9 cellular contexts compared by ENCODE assay signal in the genomic region with DNA sequence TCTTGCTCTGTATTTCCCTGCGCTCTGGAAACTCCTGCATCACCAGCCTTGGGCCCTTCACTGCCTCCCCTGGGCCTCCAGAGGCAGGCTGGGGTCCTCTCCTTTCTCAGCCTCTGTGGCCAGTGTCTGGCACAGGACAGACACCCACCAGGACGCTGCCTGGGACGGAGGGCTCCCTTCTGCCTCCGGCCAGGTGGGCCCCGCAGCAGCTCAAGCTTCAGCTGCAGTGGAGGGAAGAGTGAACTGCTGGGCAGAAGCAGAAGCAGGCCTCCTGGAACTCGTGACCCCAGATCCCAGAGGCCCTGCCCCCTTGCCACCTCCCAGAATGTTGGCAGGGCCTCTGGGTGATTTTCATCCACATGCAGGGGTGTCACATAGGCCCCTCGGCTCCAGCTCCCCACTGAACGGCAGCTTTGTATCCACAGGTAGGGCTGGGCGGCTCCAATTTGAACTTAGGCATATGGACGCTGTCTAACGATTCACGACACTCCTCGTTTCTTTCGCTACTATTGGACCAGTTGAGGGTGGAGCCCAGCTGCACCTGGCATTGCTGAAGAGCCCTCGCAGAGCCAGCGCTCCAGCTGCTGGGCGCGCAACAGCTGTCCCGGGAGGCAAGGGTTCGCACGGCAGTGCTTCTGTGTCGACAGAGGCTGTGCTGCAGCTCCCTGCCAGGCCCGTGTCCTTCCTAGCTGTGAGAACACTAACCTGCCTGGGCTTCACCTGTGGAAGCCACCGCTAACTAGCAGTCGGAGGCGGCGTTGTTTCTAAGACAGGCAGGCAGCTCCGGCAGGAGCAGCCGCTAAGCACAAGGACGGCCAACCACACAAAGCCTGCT. TPM values are rescaled to one million over a fixed set of nuclear protein-coding genes. Genes with fewer than 3 reads are reported as not detected.
DNase-seq lines count a peak whose midpoint lies in the region; ATAC-seq and TF ChIP-seq lines count a peak whose summit lies in the region.
"Had no signal": no experiment of that assay in that cellular context is flagged by ENCODE, and none has a peak within 500 bp of the region (broad histone marks: within the 10 kb centered on the region; RNA-seq: fewer than 3 reads in every experiment).

No MANE protein-coding gene starts in this region.

- intact Hi-C loops in Calu3 (cut with micrococcal nuclease; ENCODE audit: unreplicated experiment) = no loop called here
- intact Hi-C loops in Right ventricle myocardium superior (cut with DNase I) = no loop called here

- no peaks in the 10 kb centered on the region for H4K20me1 ChIP-seq in OCI-LY1 (ENCODE audit: insufficient read depth, low read length)

- DNase-seq in Calu3 (no peak), HAP-1 (ENCODE audit: low spot score in 2 of 2) (no peak), memory B cell (ENCODE audit: low spot score in 2 of 2) (no peak), Right ventricle myocardium superior (no peak), AG08396 (ENCODE audit: low spot score) (no peak)
- DNase-seq in stimulated activated CD4-positive, alpha-beta T cell treated with anti-CD3 and anti-CD28 coated beads, Interleukin-12 subunit alpha, Interleukin-12 subunit beta, amount 100 ng/mL, for 4 hours = no peak

- H3K4me3 ChIP-seq in HAP-1 (peak overlapping the region; percentile 68), OCI-LY1 (ENCODE audit: low read depth, low read length, poor library complexity, severe bottlenecking) (peak overlapping the region; percentile 66)

- peaks cover 41% of the 10 kb centered on the region for H3K36me3 ChIP-seq in HAP-1 (replicated peaks)
- no peaks in the 10 kb centered on the region for H3K36me3 ChIP-seq in OCI-LY1 (ENCODE audit: insufficient read depth, low read length)

- H3K9me2 ChIP-seq in OCI-LY1 (ENCODE audit: low read depth, low read length) = no peaks in the 10 kb centered on the region

- ATAC-seq in memory B cell (ENCODE audit: low read depth) (no peak), HG03342 (IDR thresholded peaks at IDR 0.05; ENCODE audit: unreplicated experiment) (no peak), Right ventricle myocardium superior (ENCODE audit: poor library complexity) (no peak)

- peak overlapping the region; percentile 72; the same call in 1 of the 2 replicates for H3K9ac ChIP-seq in OCI-LY1 (ENCODE audit: low read length)

- H2AFZ ChIP-seq in OCI-LY1 (ENCODE audit: low read length) = no peak overlapping the region

- no peak for TF ChIP-seq CTCF in Calu3 (IDR thresholded peaks at IDR 0.05; ENCODE audit: unreplicated experiment)
- no peak for TF ChIP-seq CTCF in OCI-LY1 (IDR thresholded peaks at IDR 0.05; ENCODE audit: low read length)

- no peaks in the 10 kb centered on the region for H3K27me3 Mint-ChIP-seq in Calu3 (ENCODE audit: unreplicated experiment)
- H3K27me3 Mint-ChIP-seq in memory B cell = peaks cover 4% of the 10 kb centered on the region

- H3K27me3 ChIP-seq in HAP-1 (ENCODE audit: low read depth) = no peaks in the 10 kb centered on the region
- peaks cover 4% of the 10 kb centered on the region; the same call in 1 of the 2 replicates for H3K27me3 ChIP-seq in OCI-LY1 (ENCODE audit: insufficient read depth, low read length)

- in situ Hi-C loops in HAP-1 (cut with MboI; ENCODE audit: low sequenced_read_pairs) = no loop called here

- H3K9me3 ChIP-seq in HAP-1 (peaks cover 3% of the 10 kb centered on the region; the same call in 1 of the 2 replicates), OCI-LY1 (ENCODE audit: low read length) (no peaks in the 10 kb centered on the region)

- peaks cover 15% of the 10 kb centered on the region for H3K4me1 Mint-ChIP-seq in Calu3 (ENCODE audit: low read depth, unreplicated experiment)
- peaks cover 49% of the 10 kb centered on the region for H3K4me1 Mint-ChIP-seq in memory B cell

- peaks cover 15% of the 10 kb centered on the region for H3K4me1 ChIP-seq in HAP-1
- peaks cover 69% of the 10 kb centered on the region for H3K4me1 ChIP-seq in OCI-LY1 (ENCODE audit: insufficient read depth, low read length, severe bottlenecking)

- BruUV-seq in Calu3 (replicated peaks; lab: Mats Ljungman, UMichigan) = TSS peak; percentile 77

- peak overlapping the region; percentile 66 for H3K27ac ChIP-seq in OCI-LY1 (ENCODE audit: low read depth, low read length, poor library complexity, severe bottlenecking)

- peak overlapping the region; percentile 65; the same call in 1 of the 2 replicates for H3K4me2 ChIP-seq in OCI-LY1 (ENCODE audit: low read length)

- no peak overlapping the region for H3K4me3 Mint-ChIP-seq in Calu3 (ENCODE audit: low read depth, unreplicated experiment)
- peak overlapping the region; percentile 48 for H3K4me3 Mint-ChIP-seq in memory B cell

- no peaks in the 10 kb centered on the region for H3K79me2 ChIP-seq in OCI-LY1 (ENCODE audit: insufficient read depth, low read length)

- no peak overlapping the region for H3K27ac Mint-ChIP-seq in Calu3 (ENCODE audit: unreplicated experiment)
- H3K27ac Mint-ChIP-seq in memory B cell = peak overlapping the region; percentile 3

- H3F3A ChIP-seq in OCI-LY1 (ENCODE audit: insufficient read depth, low read length) = no peaks in the 10 kb centered on the region

- H3K9me3 Mint-ChIP-seq in Calu3 (ENCODE audit: low read depth, unreplicated experiment) (no peaks in the 10 kb centered on the region), memory B cell (no peaks in the 10 kb centered on the region)

- peaks cover 86% of the 10 kb centered on the region for H3K36me3 Mint-ChIP-seq in Calu3 (ENCODE audit: insufficient read depth, unreplicated experiment)
- H3K36me3 Mint-ChIP-seq in memory B cell = peaks cover 7% of the 10 kb centered on the region

- CTCF ChIA-PET in Calu3 (lab: Charles Lee) = interaction anchor here (2.4 kb wide), 1 partner anchor 18 kb away, joined by 7 read pairs; a partner anchor contains a TSS

RNA-seq across cellular contexts. Expression of a gene that starts 18.4 kb away (rescaled TPM):
- total RNA-seq in Calu3 (2022) (0.66 and 1.8 TPM in 2 replicates), Right ventricle myocardium superior (26.3 TPM)
- total RNA-seq: fibroblast of villous mesenchyme had no signal

RNA-seq across cellular contexts. Expression of a gene that starts 43.0 kb away (rescaled TPM):
- total RNA-seq in Calu3 (2022) (0.71 and 1.3 TPM in 2 replicates), Right ventricle myocardium superior (not detected)

RNA-seq across cellular contexts. Expression of a gene that starts 50.6 kb away (rescaled TPM):
- 37.4 and 39.1 TPM in 2 replicates for total RNA-seq in Calu3 (2022)
- total RNA-seq in Right ventricle myocardium superior = 8.0 TPM
